Comparison of ENCODE assay signal across 8 cellular contexts in genomic region chr3:119294402-119294888, GRCh38. TPM values are rescaled to one million over a fixed set of nuclear protein-coding genes. Genes with fewer than 3 reads are reported as not detected.
DNase-seq lines count a peak whose midpoint lies in the region; ATAC-seq and FAIRE-seq lines count a peak whose summit lies in the region.

No MANE protein-coding gene starts in this region.

- no peaks in the 10 kb centered on the region for H3K9me3 Mint-ChIP-seq in activated naive CD4-positive, alpha-beta T cell treated with anti-CD3 and anti-CD28 coated beads, Interleukin-2, amount 50 U/mL, for 72 hours

- peak overlapping the region; percentile 90 to 91 for H3K27ac Mint-ChIP-seq in activated naive CD4-positive, alpha-beta T cell treated with anti-CD3 and anti-CD28 coated beads, Interleukin-2, amount 50 U/mL, for 72 hours

- 0% methylated on average over 36 to 43 of the region's 43 CpGs for WGBS in small intestine, 3 donors

- H3K27me3 ChIP-seq in SJCRH30, result no peaks in the 10 kb centered on the region
- no peaks in the 10 kb centered on the region for H3K27me3 ChIP-seq in small intestine (ENCODE audit: control insufficient read depth in 2 of 2, insufficient read depth in 2 of 2, low read length in 2 of 2)

- peak; percentile 41 for DNase-seq in AG08395 (ENCODE audit: low spot score)
- DNase-seq in SJCRH30, result peak in 1 of 2 experiments; percentile 53
- DNase-seq in activated naive CD4-positive, alpha-beta T cell treated with anti-CD3 and anti-CD28 coated beads, Interleukin-2, amount 50 U/mL, for 72 hours (ENCODE audit: low spot score in 2 of 2), result peak; percentile 62 to 78
- peak; percentile 50 for DNase-seq in hepatic stellate cell (ENCODE audit: low spot score)
- DNase-seq in small intestine, result peak; percentile 52
- DNase-seq in cerebellar nuclear complex (lab: John Stamatoyannopoulos, UW), result no peak

- H3K4me1 ChIP-seq in SJCRH30 (peaks cover 14% of the 10 kb centered on the region), small intestine (ENCODE audit: control insufficient read depth in 2 of 2, insufficient read depth in 1 of 2, low read depth in 1 of 2, low read length in 1 of 2) (no peaks in the 10 kb centered on the region)

- peak overlapping the region; percentile 78 for H3K4me3 ChIP-seq in SJCRH30
- H3K4me3 ChIP-seq in small intestine (ENCODE audit: low read depth in 1 of 2, low read length in 2 of 2), result peak overlapping the region; percentile 42 to 61

- no peak for FAIRE-seq in small intestine (lab: Jason Lieb, UNC)

- ATAC-seq in GM18907 (IDR thresholded peaks at IDR 0.05; ENCODE audit: unreplicated experiment) (peak; percentile 76), HG03097 (IDR thresholded peaks at IDR 0.05; ENCODE audit: low FRiP score, unreplicated experiment) (peak; percentile 54)
- peak; percentile 59 to 68 for ATAC-seq in activated naive CD4-positive, alpha-beta T cell treated with anti-CD3 and anti-CD28 coated beads, Interleukin-2, amount 50 U/mL, for 72 hours

- peaks cover 0 to 7% of the 10 kb centered on the region in 2 donors for H3K36me3 Mint-ChIP-seq in activated naive CD4-positive, alpha-beta T cell treated with anti-CD3 and anti-CD28 coated beads, Interleukin-2, amount 50 U/mL, for 72 hours

- H3K36me3 ChIP-seq in SJCRH30 (peaks cover 7% of the 10 kb centered on the region; the same call in 1 of the 2 replicates), small intestine (ENCODE audit: control insufficient read depth in 2 of 2, insufficient read depth in 2 of 2, low read length in 2 of 2) (no peaks in the 10 kb centered on the region)

- no peaks in the 10 kb centered on the region for H3K9me3 ChIP-seq in SJCRH30 (replicated peaks)
- H3K9me3 ChIP-seq in small intestine (ENCODE audit: control insufficient read depth, low read depth), result no peaks in the 10 kb centered on the region

- H3K27ac ChIP-seq in SJCRH30, result peak overlapping the region; percentile 58
- H3K27ac ChIP-seq in small intestine (ENCODE audit: low read depth in 1 of 2, low read length in 1 of 2), result peak overlapping the region; percentile 63 to 95

RNA-seq across cellular contexts. Expression of gene ARHGAP31, which starts 0.3 kb away (rescaled TPM):
- 7.9 and 9.9 TPM in 2 replicates for total RNA-seq in SJCRH30 (2014; rRNA removed; shearing (Covaris generic))
- total RNA-seq in activated naive CD4-positive, alpha-beta T cell treated with anti-CD3 and anti-CD28 coated beads, Interleukin-2, amount 50 U/mL, for 72 hours, result 10 to 100 TPM in 1 of 2 donors, 1 to 10 TPM in 1; 2.1 to 11.0 TPM
- 1 to 10 TPM in 2 of 3 donors, under 1 TPM in 1; 0.89 to 6.4 (median 3.0) TPM for polyA plus RNA-seq in small intestine

RNA-seq across cellular contexts. Expression of gene B4GALT4, which starts 53.8 kb away (rescaled TPM):
- 17.2 and 19.2 TPM in 2 replicates for total RNA-seq in SJCRH30 (2014; rRNA removed; shearing (Covaris generic))
- 10 to 100 TPM; 13.8 to 21.0 TPM for total RNA-seq in activated naive CD4-positive, alpha-beta T cell treated with anti-CD3 and anti-CD28 coated beads, Interleukin-2, amount 50 U/mL, for 72 hours
- 10 to 100 TPM; 26.2 to 72.2 (median 35.4) TPM for polyA plus RNA-seq in small intestine

Comparison
In these comparisons a context has a peak if more than half of its experiments do, and no peak if none do; other contexts are left out.
1. DNase-seq: peak in AG08395 (single experiment), activated naive CD4-positive, alpha-beta T cell treated with anti-CD3 and anti-CD28 coated beads, Interleukin-2, amount 50 U/mL, for 72 hours (2 of 2), hepatic stellate cell (single experiment) and small intestine (single experiment); none in cerebellar nuclear complex (0 of 2).
2. Peak in every context shown above with its lines, with median percentiles within 50 percentile points of each other: ATAC-seq.